ENCODE assay signal across 8 cellular contexts in the genomic region with DNA sequence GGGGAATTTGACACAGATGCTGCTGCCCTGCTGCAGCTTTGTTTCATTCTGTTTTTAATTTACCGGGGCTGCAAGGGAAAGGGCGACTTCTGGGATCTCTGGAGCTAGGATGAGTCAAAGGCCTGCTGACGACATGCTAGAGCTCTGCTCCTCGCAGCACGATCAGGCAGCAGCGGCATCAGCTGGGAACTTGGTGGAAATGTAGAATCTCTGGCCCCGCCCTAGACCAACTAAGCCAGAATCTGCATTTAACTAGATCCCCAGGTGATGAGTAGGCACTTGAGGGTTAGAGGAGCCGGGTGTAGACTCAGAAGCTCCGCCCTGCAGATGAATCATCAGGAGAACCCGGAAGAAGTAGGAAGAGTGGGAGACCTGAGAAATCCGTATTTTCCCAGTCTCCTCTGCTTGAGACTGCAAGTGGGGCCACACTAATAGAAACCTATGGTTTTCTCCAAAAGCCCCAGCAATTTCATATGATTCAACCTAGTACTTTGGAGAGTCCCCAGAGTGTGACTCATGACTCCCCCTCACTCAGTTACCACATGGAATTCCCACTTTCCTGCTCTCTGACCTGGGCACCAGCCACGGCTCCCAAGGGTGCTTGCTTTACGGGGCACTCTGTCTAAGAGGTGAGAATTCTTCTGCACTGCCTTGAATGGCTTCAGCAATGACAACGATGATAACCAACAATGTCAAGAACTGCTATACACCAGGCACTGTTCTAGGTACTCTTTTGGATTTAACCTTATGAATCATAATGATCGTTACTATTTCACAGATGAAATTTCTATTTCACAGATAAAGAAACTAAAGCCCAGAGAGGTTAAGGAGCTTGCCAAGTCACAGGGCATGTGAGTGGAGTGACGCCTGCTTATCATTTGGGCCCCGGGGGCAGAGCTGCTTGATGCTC. TPM values are rescaled to one million over a fixed set of nuclear protein-coding genes. Genes with fewer than 3 reads are reported as not detected.
DNase-seq lines count a peak whose midpoint lies in the region; ATAC-seq, FAIRE-seq and TF ChIP-seq lines count a peak whose summit lies in the region.

No MANE protein-coding gene starts in this region.

- in situ Hi-C loops in ACHN (cut with HindIII; ENCODE audit: low pct_ligation_motif_present, low pct_unique_long_range_greater_than_20kb, low sequenced_read_pairs) (no loop called here), K562 (cut with MboI) (no loop called here)

- H3K27me3 ChIP-seq in Peyer's patch: no peaks in the 10 kb centered on the region
- no peaks in the 10 kb centered on the region for H3K27me3 ChIP-seq in K562 (ENCODE audit: control insufficient read depth in 2 of 2, insufficient read depth in 2 of 2, low read length in 2 of 2)

- ATAC-seq in GM18868 (IDR thresholded peaks at IDR 0.05; ENCODE audit: unreplicated experiment) (peak; percentile 64), HG03432 (IDR thresholded peaks at IDR 0.05; ENCODE audit: unreplicated experiment) (peak; percentile 62), K562 (peak; percentile 98), HG02970 (IDR thresholded peaks at IDR 0.05; ENCODE audit: low FRiP score, unreplicated experiment) (no peak)
- ATAC-seq in stimulated activated memory B cell treated with anti-CD40 and anti-IgM and Interleukin-4, amounts not matched to agents 10 μg/mL and 1 μg/mL and 100 μg/mL, for 72 hours: peak; percentile 81

- no peaks in the 10 kb centered on the region for H3K36me3 ChIP-seq in Peyer's patch
- H3K36me3 ChIP-seq in K562 (ENCODE audit: control insufficient read depth, insufficient read depth, low read length): no peaks in the 10 kb centered on the region

- H3K4me3 ChIP-seq in Peyer's patch: no peak overlapping the region
- no peak overlapping the region for H3K4me3 ChIP-seq in K562

- peaks cover 42% of the 10 kb centered on the region for H3K4me1 Mint-ChIP-seq in stimulated activated memory B cell treated with anti-CD40 and anti-IgM and Interleukin-4, amounts not matched to agents 10 μg/mL and 1 μg/mL and 100 μg/mL, for 72 hours

- intact Hi-C loops in K562 (cut with micrococcal nuclease): loop anchor here (1.0 to 5.0 kb wide), 4 partner anchors 43 to 142 kb away; a partner anchor contains a TSS

- peak; percentile 65 for TF ChIP-seq EP300 in K562 (IDR thresholded peaks at IDR 0.05; ENCODE audit: low read length)

- POLR2A ChIA-PET in K562 (lab: Yijun Ruan, JAX): interaction anchor here (0.6 to 4.3 kb wide), 11 partner anchors 10 to 463 kb away, joined by 3 to 21 read pairs (median 3); a partner anchor contains a TSS

- H4K20me1 ChIP-seq in K562 (replicated peaks; ENCODE audit: control insufficient read depth, insufficient read depth, low read length): no peaks in the 10 kb centered on the region

- H3K79me2 ChIP-seq in K562 (ENCODE audit: control insufficient read depth, insufficient read depth, low read length): no peaks in the 10 kb centered on the region

- TF ChIP-seq CTCF in Peyer's patch (IDR thresholded peaks at IDR 0.05): no peak
- peak; percentile 57 to 84 (median 82) for TF ChIP-seq CTCF in K562 (IDR thresholded peaks at IDR 0.05 in 2 of 3, conservative IDR thresholded peaks at IDR 0.05 in 1 of 3; ENCODE audit: insufficient read depth in 2 of 3, low read depth in 1 of 3, low read length in 3 of 3)

- H3K27me3 Mint-ChIP-seq in stimulated activated memory B cell treated with anti-CD40 and anti-IgM and Interleukin-4, amounts not matched to agents 10 μg/mL and 1 μg/mL and 100 μg/mL, for 72 hours: peaks cover 23% of the 10 kb centered on the region

- peaks cover 0 to 4% (median 0%) of the 10 kb centered on the region in 4 donors for H3K4me1 ChIP-seq in Peyer's patch
- H3K4me1 ChIP-seq in K562 (replicated peaks in 1 of 2; ENCODE audit: control insufficient read depth in 2 of 2, insufficient read depth in 2 of 2, low read length in 2 of 2): peaks cover 33 to 44% of the 10 kb centered on the region in 2 experiments

- TF ChIP-seq POLR2A in Peyer's patch (IDR thresholded peaks at IDR 0.05): no peak
- TF ChIP-seq POLR2A in K562 (conservative IDR thresholded peaks at IDR 0.05): peak; percentile 47; the same call in 1 of the 2 replicates

- H2AFZ ChIP-seq in K562 (ENCODE audit: low read depth, low read length): peak overlapping the region; percentile 90

- peak overlapping the region; percentile 65 for H3K4me2 ChIP-seq in K562 (ENCODE audit: insufficient read depth, low read length)

- H3K9ac ChIP-seq in K562 (ENCODE audit: insufficient read depth in 1 of 2, low read depth in 2 of 2, low read length in 2 of 2): peak overlapping the region in 1 of 2 experiments; percentile 47; a peak in 3 of 4 replicates

- TSS peak; percentile 84 for BruUV-seq in K562 (replicated peaks; lab: Mats Ljungman, UMichigan)

- TF ChIP-seq RAD21 in K562 (CRISPR knock-in tag; conservative IDR thresholded peaks at IDR 0.05 in 1 of 2, IDR thresholded peaks at IDR 0.05 in 1 of 2): peak; percentile 86 to 91

- H3K27ac ChIP-seq in Peyer's patch (no peak overlapping the region), K562 (ENCODE audit: extremely low read depth, low read depth, low read length) (peak overlapping the region; percentile 75)

- peak; percentile 97 for FAIRE-seq in K562 (lab: Jason Lieb, UNC)

- H3K4me3 Mint-ChIP-seq in stimulated activated memory B cell treated with anti-CD40 and anti-IgM and Interleukin-4, amounts not matched to agents 10 μg/mL and 1 μg/mL and 100 μg/mL, for 72 hours: peak overlapping the region; percentile 46

- H3K9me3 ChIP-seq in Peyer's patch: no peaks in the 10 kb centered on the region
- H3K9me3 ChIP-seq in K562 (replicated peaks; ENCODE audit: control insufficient read depth, insufficient read depth, low read depth, low read length): peaks cover 2% of the 10 kb centered on the region; the same call in 1 of the 2 replicates

- H3K9me3 Mint-ChIP-seq in stimulated activated memory B cell treated with anti-CD40 and anti-IgM and Interleukin-4, amounts not matched to agents 10 μg/mL and 1 μg/mL and 100 μg/mL, for 72 hours: peaks cover 3% of the 10 kb centered on the region

- DNase-seq in ACHN (peak; percentile 98), Peyer's patch (peak in 2 of 3 donors; percentile 58 to 64), K562 (ENCODE audit: extremely low read depth in 1 of 4, low spot score in 3 of 4) (peak; percentile 93 to 97 (median 96)), left kidney (ENCODE audit: low read depth, low spot score) (peak; percentile 55)

- peaks cover 6% of the 10 kb centered on the region for H3K36me3 Mint-ChIP-seq in stimulated activated memory B cell treated with anti-CD40 and anti-IgM and Interleukin-4, amounts not matched to agents 10 μg/mL and 1 μg/mL and 100 μg/mL, for 72 hours

- peak overlapping the region; percentile 14 for H3K27ac Mint-ChIP-seq in stimulated activated memory B cell treated with anti-CD40 and anti-IgM and Interleukin-4, amounts not matched to agents 10 μg/mL and 1 μg/mL and 100 μg/mL, for 72 hours

- WGBS in K562 (ENCODE audit: insufficient coverage, low coverage, missing lambda C conversion rate): 17% methylated on average over 17 of the region's 17 CpGs

- H3K9me1 ChIP-seq in K562 (ENCODE audit: control insufficient read depth, insufficient read depth, low read length): no peaks in the 10 kb centered on the region

- CTCF ChIA-PET in K562 (lab: Yijun Ruan, JAX; ENCODE audit: low intra/inter-chr PET ratio): interaction anchor here (0.5 to 1.2 kb wide), 2 partner anchors 83 to 222 kb away, joined by 5 read pairs; no protein-coding TSS in a partner anchor

RNA-seq across cellular contexts. Expression of a gene that starts 18.1 kb away (rescaled TPM):
- total RNA-seq in Peyer's patch: 1 to 10 TPM; 2.4 to 7.4 (median 4.5) TPM
- 1.7 and 4.6 TPM in 2 replicates for total RNA-seq in K562 (2011; cell fraction: chromatin; rRNA removed; ENCODE audit: low replicate concordance)
- 5.0 and 6.5 TPM in 2 replicates for total RNA-seq in K562 (2011; cell fraction: nucleolus; rRNA removed)
- 3.4 and 3.9 TPM in 2 replicates for total RNA-seq in K562 (2011; cell fraction: nucleoplasm; rRNA removed)
- 6.4 and 7.3 TPM in 2 replicates for total RNA-seq in K562 (2014; rRNA removed)
- 1.6 and 2.3 TPM in 2 replicates for total RNA-seq in K562 (2014; rRNA removed; fragmentation: Illumina TruSeq; extraction: Trizol)
- 3.3 and 3.8 TPM in 2 replicates for total RNA-seq in K562 (2015; rRNA removed; fragmentation: Illumina TruSeq; extraction: Trizol)
- 5.1 and 5.8 TPM in 2 replicates for total RNA-seq in K562 (2021)
- 9.7 and 14.5 TPM in 2 replicates for polyA plus RNA-seq in K562 (2011; rRNA removed)
- polyA plus RNA-seq in K562 (2011; cell fraction: cytosol; rRNA removed): 18.8 and 24.4 TPM in 2 replicates
- 5.8 and 7.2 TPM in 2 replicates for polyA plus RNA-seq in K562 (2011; cell fraction: nucleus; rRNA removed)
- polyA plus RNA-seq in K562 (2012): 9.9 and 11.3 TPM in 2 replicates
- 4.6 and 9.1 TPM in 2 replicates for polyA plus RNA-seq in K562 (2014; fragmentation: Illumina TruSeq; extraction: Trizol)
- under 1 TPM; 0.11 to 0.18 TPM for polyA plus RNA-seq in K562 (2014; fragmentation: Nextera tagmentation; extraction: Ambion mirVana)
- polyA plus RNA-seq in K562 (2014; rRNA removed): 6.1 and 7.0 TPM in 2 replicates
- polyA minus RNA-seq in K562 (2011; rRNA and poly(A)+ RNA removed): 5.1 and 6.2 TPM in 2 replicates
- polyA minus RNA-seq in K562 (2011; cell fraction: cytosol; rRNA and poly(A)+ RNA removed): 7.5 and 11.3 TPM in 2 replicates
- 2.7 and 6.1 TPM in 2 replicates for polyA minus RNA-seq in K562 (2011; cell fraction: nucleus; rRNA and poly(A)+ RNA removed)

RNA-seq across cellular contexts. Expression of a gene that starts 49.4 kb away (rescaled TPM):
- total RNA-seq in Peyer's patch (10 to 100 TPM in 3 of 4 donors, 1 to 10 TPM in 1; 6.6 to 16.8 (median 15.9) TPM), K562 (2014; rRNA removed) (123 and 126 TPM in 2 replicates), K562 (2014; rRNA removed; fragmentation: Illumina TruSeq; extraction: Trizol) (41.4 and 42.7 TPM in 2 replicates), K562 (2015; rRNA removed; fragmentation: Illumina TruSeq; extraction: Trizol) (52.0 and 56.4 TPM in 2 replicates), K562 (2021) (74.4 and 81.6 TPM in 2 replicates)
- 101 and 118 TPM in 2 replicates for total RNA-seq in K562 (2011; cell fraction: chromatin; rRNA removed; ENCODE audit: low replicate concordance)
- 85.9 and 99.7 TPM in 2 replicates for total RNA-seq in K562 (2011; cell fraction: nucleolus; rRNA removed)
- 97.7 and 105 TPM in 2 replicates for total RNA-seq in K562 (2011; cell fraction: nucleoplasm; rRNA removed)
- polyA plus RNA-seq in K562 (2011; rRNA removed) (62.2 and 64.5 TPM in 2 replicates), K562 (2014; fragmentation: Illumina TruSeq; extraction: Trizol) (29.0 and 49.1 TPM in 2 replicates), K562 (2014; fragmentation: Nextera tagmentation; extraction: Ambion mirVana) (10 to 100 TPM; 12.9 to 19.4 TPM), K562 (2014; rRNA removed) (165 and 185 TPM in 2 replicates)
- 83.4 and 238 TPM in 2 replicates for polyA plus RNA-seq in K562 (2011; cell fraction: cytosol; rRNA removed)
- 74.0 and 91.4 TPM in 2 replicates for polyA plus RNA-seq in K562 (2011; cell fraction: nucleus; rRNA removed)
- 79.5 and 80.8 TPM in 2 replicates for polyA plus RNA-seq in K562 (2012)
- polyA minus RNA-seq in K562 (2011; rRNA and poly(A)+ RNA removed): 30.7 and 32.6 TPM in 2 replicates
- polyA minus RNA-seq in K562 (2011; cell fraction: cytosol; rRNA and poly(A)+ RNA removed): 14.1 and 15.7 TPM in 2 replicates
- 39.4 and 48.7 TPM in 2 replicates for polyA minus RNA-seq in K562 (2011; cell fraction: nucleus; rRNA and poly(A)+ RNA removed)

RNA-seq across cellular contexts. Expression of a gene that starts 52.0 kb away (rescaled TPM):
- 10 to 100 TPM; 13.2 to 61.6 (median 47.6) TPM for total RNA-seq in Peyer's patch
- 19.1 and 41.5 TPM in 2 replicates for total RNA-seq in K562 (2011; cell fraction: chromatin; rRNA removed; ENCODE audit: low replicate concordance)
- 35.0 and 37.2 TPM in 2 replicates for total RNA-seq in K562 (2011; cell fraction: nucleolus; rRNA removed)
- 24.8 and 26.5 TPM in 2 replicates for total RNA-seq in K562 (2011; cell fraction: nucleoplasm; rRNA removed)
- 92.1 and 101 TPM in 2 replicates for total RNA-seq in K562 (2014; rRNA removed)
- total RNA-seq in K562 (2014; rRNA removed; fragmentation: Illumina TruSeq; extraction: Trizol): 18.1 and 23.5 TPM in 2 replicates
- total RNA-seq in K562 (2015; rRNA removed; fragmentation: Illumina TruSeq; extraction: Trizol): 43.2 and 44.9 TPM in 2 replicates
- total RNA-seq in K562 (2021): 81.8 and 82.4 TPM in 2 replicates
- 45.6 and 52.0 TPM in 2 replicates for polyA plus RNA-seq in K562 (2011; rRNA removed)
- 57.7 and 124 TPM in 2 replicates for polyA plus RNA-seq in K562 (2011; cell fraction: cytosol; rRNA removed)
- 49.0 and 58.3 TPM in 2 replicates for polyA plus RNA-seq in K562 (2011; cell fraction: nucleus; rRNA removed)
- 70.6 and 119 TPM in 2 replicates for polyA plus RNA-seq in K562 (2012)
- 50.1 and 68.1 TPM in 2 replicates for polyA plus RNA-seq in K562 (2014; fragmentation: Illumina TruSeq; extraction: Trizol)
- 1 to 10 TPM; 3.6 to 6.3 TPM for polyA plus RNA-seq in K562 (2014; fragmentation: Nextera tagmentation; extraction: Ambion mirVana)
- 73.1 and 73.4 TPM in 2 replicates for polyA plus RNA-seq in K562 (2014; rRNA removed)
- polyA minus RNA-seq in K562 (2011; rRNA and poly(A)+ RNA removed): 29.1 and 41.2 TPM in 2 replicates
- 61.6 and 63.4 TPM in 2 replicates for polyA minus RNA-seq in K562 (2011; cell fraction: cytosol; rRNA and poly(A)+ RNA removed)
- 17.5 and 22.9 TPM in 2 replicates for polyA minus RNA-seq in K562 (2011; cell fraction: nucleus; rRNA and poly(A)+ RNA removed)

Comparison
In these comparisons a context has a peak if more than half of its experiments do, and no peak if none do; other contexts are left out.
1. CTCF ChIP-seq: peak in K562 (3 of 3); none in Peyer's patch (0 of 6).
2. Peak in every context shown above with its lines, with median percentiles within 50 percentile points of each other: DNase-seq.